ENCODE assay signal across 1 cellular context in the genomic region with DNA sequence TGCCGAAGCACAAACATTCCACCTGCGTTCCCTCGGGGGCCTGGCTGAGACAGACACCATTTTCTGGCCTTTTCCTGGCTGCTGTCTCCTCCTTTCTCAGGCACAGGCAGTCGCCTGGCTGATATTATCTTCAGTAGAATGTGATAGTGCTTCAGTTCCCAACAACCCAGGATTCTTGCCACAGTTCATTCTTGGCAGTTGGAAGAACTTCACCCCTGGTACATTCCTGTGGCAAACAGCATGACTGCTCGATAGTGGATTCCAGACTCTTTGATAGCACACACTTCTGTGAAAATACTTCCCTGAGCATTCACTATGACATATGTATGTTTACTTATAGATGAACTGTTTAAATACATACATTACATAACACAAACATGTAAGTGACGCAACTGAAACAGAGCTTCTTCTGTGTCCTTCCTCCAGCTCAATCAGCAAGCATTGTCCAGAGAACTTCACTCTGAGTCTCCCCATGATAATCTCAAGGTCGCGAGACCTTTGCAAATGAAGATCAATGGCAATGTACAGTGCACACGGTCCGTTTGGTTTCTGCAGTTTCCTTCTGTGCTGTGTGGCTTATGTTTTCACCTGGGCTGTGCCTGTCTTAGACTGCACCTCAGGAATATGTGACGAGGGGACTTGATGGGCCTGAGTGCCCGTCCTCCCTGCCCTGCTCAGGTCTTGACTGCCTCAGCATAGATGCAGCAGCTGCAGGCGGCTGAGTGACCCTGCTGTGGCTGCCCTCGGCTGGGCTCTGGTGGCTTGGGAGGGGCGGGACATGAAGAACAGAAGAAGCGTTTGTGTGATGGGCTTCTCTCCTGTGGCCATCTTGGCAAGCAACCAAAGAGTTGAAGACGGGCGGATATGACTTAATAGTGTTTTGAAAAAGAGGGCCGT.
TF ChIP-seq lines count a peak whose summit lies in the region.

No MANE protein-coding gene starts in this region.

TF ChIP-seq in H1, 55 proteins besides CTCF, POLR2A, EP300 and RAD21:
- TF ChIP-seq HDAC2 (IDR thresholded peaks at IDR 0.05; ENCODE audit: borderline replicate concordance in 1 of 2, low read depth in 2 of 2, low read length in 2 of 2) = no peak
- TF ChIP-seq BACH1 (IDR thresholded peaks at IDR 0.05; ENCODE audit: low read length) = no peak
- no peak for TF ChIP-seq TAF1 (IDR thresholded peaks at IDR 0.05; ENCODE audit: low read depth, low read length)
- TF ChIP-seq SP2 (IDR thresholded peaks at IDR 0.05; ENCODE audit: low read length) = no peak
- no peak for TF ChIP-seq ASH2L (IDR thresholded peaks at IDR 0.05; ENCODE audit: low read length)
- TF ChIP-seq, protein P1, sequence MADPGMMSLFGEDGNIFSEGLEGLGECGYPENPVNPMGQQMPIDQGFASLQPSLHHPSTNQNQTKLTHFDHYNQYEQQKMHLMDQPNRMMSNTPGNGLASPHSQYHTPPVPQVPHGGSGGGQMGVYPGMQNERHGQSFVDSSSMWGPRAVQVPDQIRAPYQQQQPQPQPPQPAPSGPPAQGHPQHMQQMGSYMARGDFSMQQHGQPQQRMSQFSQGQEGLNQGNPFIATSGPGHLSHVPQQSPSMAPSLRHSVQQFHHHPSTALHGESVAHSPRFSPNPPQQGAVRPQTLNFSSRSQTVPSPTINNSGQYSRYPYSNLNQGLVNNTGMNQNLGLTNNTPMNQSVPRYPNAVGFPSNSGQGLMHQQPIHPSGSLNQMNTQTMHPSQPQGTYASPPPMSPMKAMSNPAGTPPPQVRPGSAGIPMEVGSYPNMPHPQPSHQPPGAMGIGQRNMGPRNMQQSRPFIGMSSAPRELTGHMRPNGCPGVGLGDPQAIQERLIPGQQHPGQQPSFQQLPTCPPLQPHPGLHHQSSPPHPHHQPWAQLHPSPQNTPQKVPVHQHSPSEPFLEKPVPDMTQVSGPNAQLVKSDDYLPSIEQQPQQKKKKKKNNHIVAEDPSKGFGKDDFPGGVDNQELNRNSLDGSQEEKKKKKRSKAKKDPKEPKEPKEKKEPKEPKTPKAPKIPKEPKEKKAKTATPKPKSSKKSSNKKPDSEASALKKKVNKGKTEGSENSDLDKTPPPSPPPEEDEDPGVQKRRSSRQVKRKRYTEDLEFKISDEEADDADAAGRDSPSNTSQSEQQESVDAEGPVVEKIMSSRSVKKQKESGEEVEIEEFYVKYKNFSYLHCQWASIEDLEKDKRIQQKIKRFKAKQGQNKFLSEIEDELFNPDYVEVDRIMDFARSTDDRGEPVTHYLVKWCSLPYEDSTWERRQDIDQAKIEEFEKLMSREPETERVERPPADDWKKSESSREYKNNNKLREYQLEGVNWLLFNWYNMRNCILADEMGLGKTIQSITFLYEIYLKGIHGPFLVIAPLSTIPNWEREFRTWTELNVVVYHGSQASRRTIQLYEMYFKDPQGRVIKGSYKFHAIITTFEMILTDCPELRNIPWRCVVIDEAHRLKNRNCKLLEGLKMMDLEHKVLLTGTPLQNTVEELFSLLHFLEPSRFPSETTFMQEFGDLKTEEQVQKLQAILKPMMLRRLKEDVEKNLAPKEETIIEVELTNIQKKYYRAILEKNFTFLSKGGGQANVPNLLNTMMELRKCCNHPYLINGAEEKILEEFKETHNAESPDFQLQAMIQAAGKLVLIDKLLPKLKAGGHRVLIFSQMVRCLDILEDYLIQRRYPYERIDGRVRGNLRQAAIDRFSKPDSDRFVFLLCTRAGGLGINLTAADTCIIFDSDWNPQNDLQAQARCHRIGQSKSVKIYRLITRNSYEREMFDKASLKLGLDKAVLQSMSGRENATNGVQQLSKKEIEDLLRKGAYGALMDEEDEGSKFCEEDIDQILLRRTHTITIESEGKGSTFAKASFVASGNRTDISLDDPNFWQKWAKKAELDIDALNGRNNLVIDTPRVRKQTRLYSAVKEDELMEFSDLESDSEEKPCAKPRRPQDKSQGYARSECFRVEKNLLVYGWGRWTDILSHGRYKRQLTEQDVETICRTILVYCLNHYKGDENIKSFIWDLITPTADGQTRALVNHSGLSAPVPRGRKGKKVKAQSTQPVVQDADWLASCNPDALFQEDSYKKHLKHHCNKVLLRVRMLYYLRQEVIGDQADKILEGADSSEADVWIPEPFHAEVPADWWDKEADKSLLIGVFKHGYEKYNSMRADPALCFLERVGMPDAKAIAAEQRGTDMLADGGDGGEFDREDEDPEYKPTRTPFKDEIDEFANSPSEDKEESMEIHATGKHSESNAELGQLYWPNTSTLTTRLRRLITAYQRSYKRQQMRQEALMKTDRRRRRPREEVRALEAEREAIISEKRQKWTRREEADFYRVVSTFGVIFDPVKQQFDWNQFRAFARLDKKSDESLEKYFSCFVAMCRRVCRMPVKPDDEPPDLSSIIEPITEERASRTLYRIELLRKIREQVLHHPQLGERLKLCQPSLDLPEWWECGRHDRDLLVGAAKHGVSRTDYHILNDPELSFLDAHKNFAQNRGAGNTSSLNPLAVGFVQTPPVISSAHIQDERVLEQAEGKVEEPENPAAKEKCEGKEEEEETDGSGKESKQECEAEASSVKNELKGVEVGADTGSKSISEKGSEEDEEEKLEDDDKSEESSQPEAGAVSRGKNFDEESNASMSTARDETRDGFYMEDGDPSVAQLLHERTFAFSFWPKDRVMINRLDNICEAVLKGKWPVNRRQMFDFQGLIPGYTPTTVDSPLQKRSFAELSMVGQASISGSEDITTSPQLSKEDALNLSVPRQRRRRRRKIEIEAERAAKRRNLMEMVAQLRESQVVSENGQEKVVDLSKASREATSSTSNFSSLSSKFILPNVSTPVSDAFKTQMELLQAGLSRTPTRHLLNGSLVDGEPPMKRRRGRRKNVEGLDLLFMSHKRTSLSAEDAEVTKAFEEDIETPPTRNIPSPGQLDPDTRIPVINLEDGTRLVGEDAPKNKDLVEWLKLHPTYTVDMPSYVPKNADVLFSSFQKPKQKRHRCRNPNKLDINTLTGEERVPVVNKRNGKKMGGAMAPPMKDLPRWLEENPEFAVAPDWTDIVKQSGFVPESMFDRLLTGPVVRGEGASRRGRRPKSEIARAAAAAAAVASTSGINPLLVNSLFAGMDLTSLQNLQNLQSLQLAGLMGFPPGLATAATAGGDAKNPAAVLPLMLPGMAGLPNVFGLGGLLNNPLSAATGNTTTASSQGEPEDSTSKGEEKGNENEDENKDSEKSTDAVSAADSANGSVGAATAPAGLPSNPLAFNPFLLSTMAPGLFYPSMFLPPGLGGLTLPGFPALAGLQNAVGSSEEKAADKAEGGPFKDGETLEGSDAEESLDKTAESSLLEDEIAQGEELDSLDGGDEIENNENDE (IDR thresholded peaks at IDR 0.05; ENCODE audit: insufficient replicate concordance, low read length) = no peak
- TF ChIP-seq HDAC6 (IDR thresholded peaks at IDR 0.05; ENCODE audit: low read depth, low read length) = no peak
- no peak for TF ChIP-seq CTBP2 (IDR thresholded peaks at IDR 0.05; ENCODE audit: borderline replicate concordance, insufficient read depth, insufficient read length, low read length)
- no peak for TF ChIP-seq RNF2 (IDR thresholded peaks at IDR 0.05; ENCODE audit: borderline replicate concordance, low read depth, low read length, missing control alignments, poor library complexity, severe bottlenecking)
- no peak for TF ChIP-seq CHD2 (IDR thresholded peaks at IDR 0.05; ENCODE audit: low read length)
